In the genomic region with DNA sequence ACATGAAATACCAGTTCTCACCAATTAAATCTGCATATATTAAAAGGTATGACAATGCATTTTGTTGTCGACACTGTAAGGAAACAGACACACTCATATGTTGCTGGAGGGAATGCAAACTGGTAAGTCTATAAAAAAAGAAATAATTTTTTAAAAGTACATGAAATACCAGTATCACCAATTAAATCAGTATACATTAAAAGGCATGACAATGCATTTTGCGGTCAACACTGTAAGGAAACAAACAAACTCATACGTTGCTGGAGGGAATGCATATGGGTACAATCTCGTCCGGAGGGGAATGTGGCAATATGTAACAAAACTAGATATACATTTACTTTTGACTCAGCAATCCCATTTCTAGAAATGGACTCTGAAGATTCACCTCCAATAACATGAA, we compare ENCODE assay signal across 26 cellular contexts.
"Had no signal": no experiment of that assay in that cellular context is flagged by ENCODE, and none has a peak within 500 bp of the region (broad histone marks: within the 10 kb centered on the region; RNA-seq: fewer than 3 reads in every experiment).

No MANE protein-coding gene starts in this region.

- DNase-seq: stimulated activated CD4-positive, alpha-beta T cell treated with anti-CD3 and anti-CD28 coated beads, Interleukin-2, amount 100 ng/mL, for 48 hours; stimulated activated CD4-positive, alpha-beta T cell treated with anti-CD3 and anti-CD28 coated beads, Interleukin-4, amount 100 ng/mL, for 1 hour; stimulated activated CD4-positive, alpha-beta T cell treated with anti-CD3 and anti-CD28 coated beads, Interleukin-4, amount 100 ng/mL, for 24 hours; stimulated activated CD4-positive, alpha-beta T cell treated with anti-CD3 and anti-CD28 coated beads, Interleukin-4, amount 100 ng/mL, for 4 hours; stimulated activated CD8-positive, alpha-beta memory T cell treated with anti-CD3 and anti-CD28 coated beads, Interleukin-4, amount 100 ng/mL, for 48 hours; stimulated activated naive B cell treated with anti-CD40 and anti-IgM and Interleukin-4, amounts not matched to agents 10 μg/mL and 1 μg/mL and 100 μg/mL, for 72 hours; stimulated activated naive CD4-positive, alpha-beta T cell; stimulated activated naive CD4-positive, alpha-beta T cell treated with Interleukin-2 at 50 U/mL for 16 hours; stimulated activated naive CD8-positive, alpha-beta T cell treated with anti-CD3 and anti-CD28 coated beads, Interleukin-15, amount 100 ng/mL, for 72 hours; stimulated activated naive CD8-positive, alpha-beta T cell treated with anti-CD3 and anti-CD28 coated beads, Interleukin-15, Interleukin-2, amounts not matched to agents 100 U/mL and 50 U/mL, for 24 hours; stomach; substantia nigra; testis; thyroid gland; transverse colon; trophoblast cell; upper lobe of left lung; upper lobe of right lung; uterus had no signal

- FAIRE-seq: urothelium cell line had no signal

- H3K9me3 ChIP-seq: stomach, suprapubic skin, testis, thyroid gland, tibial nerve, uterus, vagina had no signal

- H3K4me1 ChIP-seq: uterus had no signal

- H3K36me3 ChIP-seq: uterus had no signal

- H3K27me3 ChIP-seq: stomach, suprapubic skin, testis, thyroid gland, tibial nerve, transverse colon, upper lobe of left lung, upper lobe of right lung, uterus, vagina had no signal

- H3K27ac ChIP-seq: stomach, suprapubic skin, testis, thoracic aorta, thyroid gland, tibial nerve, transverse colon, upper lobe of left lung, upper lobe of right lung, uterus, vagina had no signal

- H3K4me3 ChIP-seq: stomach, suprapubic skin, testis, thoracic aorta, thyroid gland, tibial nerve, transverse colon, upper lobe of left lung, upper lobe of right lung, uterus, vagina had no signal

- ATAC-seq: stimulated activated effector memory CD8-positive, alpha-beta T cell treated with anti-CD3 and anti-CD28 coated beads, Interleukin-12 subunit alpha, Interleukin-12 subunit beta, amount 100 ng/mL, for 72 hours; stimulated activated memory B cell treated with anti-CD40 and anti-IgM and Interleukin-4, amounts not matched to agents 10 μg/mL and 1 μg/mL and 100 μg/mL, for 72 hours; stimulated activated naive B cell treated with anti-CD40 and anti-IgM and Interleukin-4, amounts not matched to agents 10 μg/mL and 1 μg/mL and 100 μg/mL, for 72 hours; stimulated activated naive CD8-positive, alpha-beta T cell treated with anti-CD3 and anti-CD28 coated beads, Interleukin-15, amount 100 ng/mL, for 72 hours; stimulated activated naive CD8-positive, alpha-beta T cell treated with anti-CD3 and anti-CD28 coated beads, Interleukin-15, Interleukin-2, amounts not matched to agents 100 U/mL and 50 U/mL, for 24 hours; upper lobe of right lung had no signal
